Comparison of ENCODE assay signal across 8 cellular contexts in genomic region chr14:54870154-54871090, GRCh38. TPM values are rescaled to one million over a fixed set of nuclear protein-coding genes. Genes with fewer than 3 reads are reported as not detected.
A peak's percentile ranks its signal among the peaks of the same experiment; 100 is the strongest.
DNase-seq lines count a peak whose midpoint lies in the region; ATAC-seq and TF ChIP-seq lines count a peak whose summit lies in the region.
"Not testable (repeated sequence)": the region's sequence is repeated elsewhere in the genome, so short reads cannot be mapped to it uniquely, and the experiment has no call there.

No MANE protein-coding gene starts in this region.

- not testable (repeated sequence) for H3K36me3 Mint-ChIP-seq in activated T-cell treated with anti-CD3 and anti-CD28 coated beads, Interleukin-2, amount 50 U/mL, for 4 hours (ENCODE audit: insufficient read depth); chondrocyte (ENCODE audit: low read depth)

- H3K79me2 ChIP-seq in smooth muscle cell (ENCODE audit: low read depth), result not testable (repeated sequence)

- H3K27me3 Mint-ChIP-seq in activated T-cell treated with anti-CD3 and anti-CD28 coated beads, Interleukin-2, amount 50 U/mL, for 4 hours (ENCODE audit: low read depth); chondrocyte (ENCODE audit: low read depth): not testable (repeated sequence)

- H3K36me3 ChIP-seq in HUES64 (ENCODE audit: insufficient read depth, low read length); heart right ventricle; mucosa of descending colon (ENCODE audit: low read depth); smooth muscle cell (ENCODE audit: low read depth): not testable (repeated sequence)

- H3K4me1 Mint-ChIP-seq in activated T-cell treated with anti-CD3 and anti-CD28 coated beads, Interleukin-2, amount 50 U/mL, for 4 hours (ENCODE audit: low read depth), result peaks cover 50% of the 10 kb centered on the region
- H3K4me1 Mint-ChIP-seq in chondrocyte (ENCODE audit: low read depth), result peaks cover 44% of the 10 kb centered on the region

- 16% methylated on average over 27 of the region's 27 CpGs for WGBS in HUES64
- 29 to 53% methylated on average over 27 of the region's 27 CpGs for WGBS in heart right ventricle, 2 donors
- whole genome bisulfite sequencing in smooth muscle cell (ENCODE audit: low lambda C conversion rate), result 16% methylated on average over 27 of the region's 27 CpGs

- not testable (repeated sequence) for H3K9me3 Mint-ChIP-seq in activated T-cell treated with anti-CD3 and anti-CD28 coated beads, Interleukin-2, amount 50 U/mL, for 4 hours
- H3K9me3 Mint-ChIP-seq in chondrocyte (ENCODE audit: low read depth), result peaks cover 11% of the 10 kb centered on the region

- not testable (repeated sequence) for DNase-seq in AG04450 (ENCODE audit: low read depth, low spot score); chondrocyte (ENCODE audit: low spot score); smooth muscle cell (lab: John Stamatoyannopoulos, UW; ENCODE audit: unreplicated experiment)
- peak; percentile 31 for DNase-seq in RPMI7951 (ENCODE audit: low read depth)
- DNase-seq in activated T-cell treated with anti-CD3 and anti-CD28 coated beads, Interleukin-2, amount 50 U/mL, for 4 hours, result peak; percentile 21
- DNase-seq in heart right ventricle, result peak; percentile 26 to 38
- DNase-seq in mucosa of descending colon, result peak; percentile 32 to 71 (median 67)

- H3K9ac ChIP-seq in HUES64 (ENCODE audit: low read depth, low read length) (peak overlapping the region; percentile 83), smooth muscle cell (ENCODE audit: low read depth) (peak overlapping the region; percentile 68)

- not testable (repeated sequence) for H3K4me1 ChIP-seq in HUES64 (ENCODE audit: insufficient read depth, low read length); mucosa of descending colon (ENCODE audit: low read depth); smooth muscle cell (ENCODE audit: low read depth)
- peaks cover 0 to 25% (median 13%) of the 10 kb centered on the region in 9 donors for H3K4me1 ChIP-seq in heart right ventricle

- not testable (repeated sequence) for H4K20me1 ChIP-seq in smooth muscle cell (ENCODE audit: low read depth)

- POLR2A ChIA-PET in AG04450 (lab: Yijun Ruan, JAX), result not testable (repeated sequence)

- CTCF ChIA-PET in AG04450 (lab: Charles Lee), result interaction anchor here (0.6 kb wide), 1 partner anchor 1543 kb away, joined by 7 read pairs; no protein-coding TSS in a partner anchor

- not testable (repeated sequence) for H3K9me3 ChIP-seq in AG04450 (ENCODE audit: control insufficient read depth, insufficient read depth, low read length); HUES64 (ENCODE audit: insufficient read depth, low read depth, low read length); mucosa of descending colon; smooth muscle cell (replicated peaks; ENCODE audit: low read depth)
- peaks cover 0 to 10% (median 0%) of the 10 kb centered on the region in 11 donors for H3K9me3 ChIP-seq in heart right ventricle

- H3F3A ChIP-seq in smooth muscle cell (ENCODE audit: low read depth), result not testable (repeated sequence)

- H3K27ac ChIP-seq in AG04450 (ENCODE audit: low read depth, low read length); smooth muscle cell (ENCODE audit: low read depth): not testable (repeated sequence)
- peak overlapping the region; percentile 74 for H3K27ac ChIP-seq in HUES64 (ENCODE audit: low read depth, low read length)
- peak overlapping the region in 5 of 10 donors; percentile 39 to 63 (median 53) for H3K27ac ChIP-seq in heart right ventricle

- H3K27me3 ChIP-seq in AG04450 (ENCODE audit: control insufficient read depth, insufficient read depth, low read length); HUES64 (ENCODE audit: insufficient read depth, low read length); heart right ventricle; smooth muscle cell (ENCODE audit: low read depth): not testable (repeated sequence)

- peak overlapping the region; percentile 99 for H2AFZ ChIP-seq in smooth muscle cell (ENCODE audit: low read depth)

- TF ChIP-seq CTCF in AG04450 (IDR thresholded peaks at IDR 0.05; ENCODE audit: low read depth, low read length); chondrocyte (IDR thresholded peaks at IDR 0.05); heart right ventricle (IDR thresholded peaks at IDR 0.05); mucosa of descending colon (IDR thresholded peaks at IDR 0.05); smooth muscle cell (IDR thresholded peaks at IDR 0.05; ENCODE audit: borderline replicate concordance, insufficient read depth, poor library complexity, severe bottlenecking): not testable (repeated sequence)

- intact Hi-C loops in heart right ventricle (cut with DNase I); mucosa of descending colon (cut with DNase I, micrococcal nuclease): not testable (repeated sequence)

- peak overlapping the region; percentile 34 for H3K4me3 ChIP-seq in AG04450 (ENCODE audit: low read depth, low read length)
- peak overlapping the region; percentile 78 for H3K4me3 ChIP-seq in HUES64 (ENCODE audit: low read length)
- peak overlapping the region in 9 of 10 donors; percentile 31 to 61 (median 55) for H3K4me3 ChIP-seq in heart right ventricle
- not testable (repeated sequence) for H3K4me3 ChIP-seq in mucosa of descending colon
- H3K4me3 ChIP-seq in smooth muscle cell, result peak overlapping the region; percentile 75

- peak overlapping the region; percentile 87 for H3K4me2 ChIP-seq in smooth muscle cell

- peak overlapping the region; percentile 91 for H3K27ac Mint-ChIP-seq in chondrocyte (ENCODE audit: unreplicated experiment)

- not testable (repeated sequence) for ATAC-seq in activated T-cell treated with anti-CD3 and anti-CD28 coated beads, Interleukin-2, amount 50 U/mL, for 4 hours; heart right ventricle; mucosa of descending colon

- H3K4me3 Mint-ChIP-seq in activated T-cell treated with anti-CD3 and anti-CD28 coated beads, Interleukin-2, amount 50 U/mL, for 4 hours, result peak overlapping the region; percentile 61
- H3K4me3 Mint-ChIP-seq in chondrocyte (ENCODE audit: unreplicated experiment), result peak overlapping the region; percentile 95

RNA-seq across cellular contexts. Expression of gene GCH1, which starts 32.2 kb away (rescaled TPM):
- polyA plus RNA-seq in AG04450 (2011; rRNA removed), result 0.67 and 0.88 TPM in 2 replicates
- polyA minus RNA-seq in AG04450 (2011; rRNA and poly(A)+ RNA removed), result 0.87 and 1.4 TPM in 2 replicates
- polyA plus RNA-seq in HUES64 (2013, experiment 1 of 2), result 4.1 TPM
- 4.9 TPM for polyA plus RNA-seq in HUES64 (2013, experiment 2 of 2)
- total RNA-seq in RPMI7951 (2014; rRNA removed; shearing (Covaris generic)), result 1.3 and 3.5 TPM in 2 replicates
- total RNA-seq in activated T-cell treated with anti-CD3 and anti-CD28 coated beads, Interleukin-2, amount 50 U/mL, for 4 hours, result 10 to 100 TPM; 39.4 to 49.6 (median 44.2) TPM
- total RNA-seq in chondrocyte, result 0.56 to 1.4 TPM (median 0.95 TPM) in 3 replicates
- total RNA-seq in heart right ventricle, result 10 to 100 TPM in 1 of 10 donors, 1 to 10 TPM in 9; 1.0 to 11.0 (median 2.7) TPM
- 1 to 10 TPM; 2.3 to 3.3 TPM for polyA plus RNA-seq in heart right ventricle
- 10 to 100 TPM; 12.8 to 27.1 (median 19.3) TPM for total RNA-seq in mucosa of descending colon
- 2.1 and 2.3 TPM in 2 replicates for total RNA-seq in smooth muscle cell
- polyA plus RNA-seq in smooth muscle cell, result 0.08 and 0.70 TPM in 2 replicates
